Comparison of ENCODE assay signal across 8 cellular contexts in genomic region chr1:147098338-147098973, GRCh38.
DNase-seq lines count a peak whose midpoint lies in the region; ATAC-seq and TF ChIP-seq lines count a peak whose summit lies in the region.
"Not testable (repeated sequence)": the region's sequence is repeated elsewhere in the genome, so short reads cannot be mapped to it uniquely, and the experiment has no call there.

No MANE protein-coding gene starts in this region.

- H3K9me3 Mint-ChIP-seq in CD14-positive monocyte; activated CD8-positive, alpha-beta T cell treated with anti-CD3 and anti-CD28 coated beads, Interleukin-2, amount 10 ng/mL, durations not matched to agents 7 days and 5 days (ENCODE audit: insufficient read depth): not testable (repeated sequence)

- H3K4me1 ChIP-seq in Panc1 (ENCODE audit: control insufficient read depth, insufficient read depth, low read length); left lung; smooth muscle cell (ENCODE audit: low read depth): not testable (repeated sequence)

- not testable (repeated sequence) for H3K27ac ChIP-seq in Panc1 (ENCODE audit: low read length); left lung; smooth muscle cell (ENCODE audit: low read depth)

- H2AFZ ChIP-seq in smooth muscle cell (ENCODE audit: low read depth) = not testable (repeated sequence)

- CTCF ChIA-PET in Panc1 (lab: Charles Lee); activated CD8-positive, alpha-beta T cell treated with anti-CD3 and anti-CD28 coated beads, Interleukin-2, amount 10 ng/mL, durations not matched to agents 7 days and 5 days (lab: Charles Lee): not testable (repeated sequence)

- POLR2A ChIA-PET in Panc1 (lab: Charles Lee); activated CD8-positive, alpha-beta T cell treated with anti-CD3 and anti-CD28 coated beads, Interleukin-2, amount 10 ng/mL, durations not matched to agents 7 days and 5 days (lab: Charles Lee): not testable (repeated sequence)

- not testable (repeated sequence) for H3K27me3 ChIP-seq in Panc1 (ENCODE audit: control insufficient read depth, insufficient read depth, low read length); left lung; smooth muscle cell (ENCODE audit: low read depth)

- not testable (repeated sequence) for H3K27ac Mint-ChIP-seq in CD14-positive monocyte; activated CD8-positive, alpha-beta T cell treated with anti-CD3 and anti-CD28 coated beads, Interleukin-2, amount 10 ng/mL, durations not matched to agents 7 days and 5 days

- not testable (repeated sequence) for H3K9me3 ChIP-seq in Panc1 (ENCODE audit: control insufficient read depth, insufficient read depth, low read depth, low read length); left lung; smooth muscle cell (replicated peaks; ENCODE audit: low read depth)

- intact Hi-C loops in CD14-positive monocyte (cut with micrococcal nuclease); Panc1 (cut with micrococcal nuclease; ENCODE audit: unreplicated experiment); left lung (cut with DNase I): not testable (repeated sequence)

- not testable (repeated sequence) for H3K4me3 ChIP-seq in Panc1 (ENCODE audit: low read depth in 2 of 2, low read length in 2 of 2); epithelial cell of proximal tubule (ENCODE audit: low read depth, low read length); left lung; smooth muscle cell

- not testable (repeated sequence) for BruUV-seq in Panc1 (replicated peaks; lab: Mats Ljungman, UMichigan)

- H3K4me2 ChIP-seq in smooth muscle cell = not testable (repeated sequence)

- not testable (repeated sequence) for ATAC-seq in Panc1; activated CD8-positive, alpha-beta T cell treated with anti-CD3 and anti-CD28 coated beads, Interleukin-2, amount 10 ng/mL, durations not matched to agents 7 days and 5 days; left lung

- TF ChIP-seq CTCF in CD14-positive monocyte (IDR thresholded peaks at IDR 0.05) (peak; percentile 67), GM13976 (IDR thresholded peaks at IDR 0.05; ENCODE audit: borderline replicate concordance, control extremely low read depth, extremely low read depth, insufficient read depth, missing control alignments) (peak; percentile 60), Panc1 (IDR thresholded peaks at IDR 0.05) (peak; percentile 86), epithelial cell of proximal tubule (conservative IDR thresholded peaks at IDR 0.05; ENCODE audit: low read depth, low read length) (peak; percentile 44), left lung (IDR thresholded peaks at IDR 0.05) (peak; percentile 23), smooth muscle cell (IDR thresholded peaks at IDR 0.05; ENCODE audit: borderline replicate concordance, insufficient read depth, poor library complexity, severe bottlenecking) (peak; percentile 41)

- in situ Hi-C loops in GM13976 (cut with MboI; ENCODE audit: low sequenced_read_pairs, unreplicated experiment); Panc1 (cut with HindIII; ENCODE audit: low pct_unique_long_range_greater_than_20kb, low sequenced_read_pairs): not testable (repeated sequence)

- not testable (repeated sequence) for H3K36me3 ChIP-seq in Panc1 (ENCODE audit: control insufficient read depth, insufficient read depth, low read length); left lung; smooth muscle cell (ENCODE audit: low read depth)

- not testable (repeated sequence) for H3K9ac ChIP-seq in smooth muscle cell (ENCODE audit: low read depth)

- not testable (repeated sequence) for H3F3A ChIP-seq in smooth muscle cell (ENCODE audit: low read depth)

- not testable (repeated sequence) for H3K4me1 Mint-ChIP-seq in CD14-positive monocyte; activated CD8-positive, alpha-beta T cell treated with anti-CD3 and anti-CD28 coated beads, Interleukin-2, amount 10 ng/mL, durations not matched to agents 7 days and 5 days (ENCODE audit: low read depth)

- H3K36me3 Mint-ChIP-seq in CD14-positive monocyte; activated CD8-positive, alpha-beta T cell treated with anti-CD3 and anti-CD28 coated beads, Interleukin-2, amount 10 ng/mL, durations not matched to agents 7 days and 5 days (ENCODE audit: low read depth): not testable (repeated sequence)

- not testable (repeated sequence) for H4K20me1 ChIP-seq in smooth muscle cell (ENCODE audit: low read depth)

- H3K79me2 ChIP-seq in smooth muscle cell (ENCODE audit: low read depth) = not testable (repeated sequence)

- DNase-seq in CD14-positive monocyte (ENCODE audit: low spot score); GM13976 (ENCODE audit: low spot score); epithelial cell of proximal tubule (ENCODE audit: low read depth); left lung; smooth muscle cell (lab: John Stamatoyannopoulos, UW; ENCODE audit: unreplicated experiment): not testable (repeated sequence)
- DNase-seq in NCI-H1092 (lab: John Stamatoyannopoulos, UW) (peak; percentile 21), Panc1 (ENCODE audit: low read depth, low spot score) (peak; percentile 13)
- DNase-seq in activated CD8-positive, alpha-beta T cell treated with anti-CD3 and anti-CD28 coated beads, Interleukin-2, amount 10 ng/mL, durations not matched to agents 7 days and 5 days = peak; percentile 38

- not testable (repeated sequence) for H3K4me3 Mint-ChIP-seq in CD14-positive monocyte; activated CD8-positive, alpha-beta T cell treated with anti-CD3 and anti-CD28 coated beads, Interleukin-2, amount 10 ng/mL, durations not matched to agents 7 days and 5 days

- 66% methylated on average over 11 of the region's 11 CpGs for WGBS in smooth muscle cell (ENCODE audit: low lambda C conversion rate)

- not testable (repeated sequence) for H3K27me3 Mint-ChIP-seq in CD14-positive monocyte (ENCODE audit: low read depth in 3 of 3); activated CD8-positive, alpha-beta T cell treated with anti-CD3 and anti-CD28 coated beads, Interleukin-2, amount 10 ng/mL, durations not matched to agents 7 days and 5 days (ENCODE audit: low read depth)

Comparison
In these comparisons a context has a peak if more than half of its experiments do, and no peak if none do; other contexts are left out.
1. CTCF ChIP-seq: peak in every context shown above with its lines; median percentile 86 in Panc1; 67 in CD14-positive monocyte; 60 in GM13976; 44 in epithelial cell of proximal tubule; 41 in smooth muscle cell; 23 in left lung.